In the genomic region with DNA sequence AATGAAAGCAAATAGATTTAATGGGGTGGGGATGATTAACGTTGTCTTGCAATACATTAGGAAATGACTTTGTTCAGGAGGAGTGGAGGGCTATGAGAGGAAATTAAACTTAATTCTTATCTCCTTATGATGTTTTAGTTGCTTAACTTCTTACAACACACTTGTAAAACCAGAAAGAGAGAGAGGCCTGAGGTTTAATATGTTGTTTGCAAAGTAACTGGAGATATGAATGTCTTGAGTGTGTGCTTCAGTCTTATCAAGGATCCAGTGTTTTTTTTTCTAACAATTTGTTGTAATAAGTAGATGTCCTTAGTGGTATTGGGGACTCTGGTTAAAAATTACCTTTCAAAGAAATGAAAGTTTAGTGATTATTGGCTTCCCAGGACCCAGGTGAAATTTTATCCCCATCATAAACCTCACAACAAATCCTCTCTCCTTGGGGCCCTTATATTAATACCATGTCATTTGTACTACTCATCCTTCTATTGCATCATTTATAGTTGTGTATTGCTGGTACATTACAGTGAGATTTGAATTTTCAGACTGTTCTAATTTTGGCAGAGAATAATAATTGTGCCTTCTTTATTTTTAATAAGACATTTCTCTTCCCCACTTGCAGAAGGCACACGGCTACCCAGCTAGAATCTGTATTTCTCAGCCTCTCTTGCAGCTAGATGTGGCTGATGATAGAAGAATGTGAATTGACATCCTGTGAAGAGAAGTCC, we compare ENCODE assay signal across 9 cellular contexts.
"Had no signal": no experiment of that assay in that cellular context is flagged by ENCODE, and none has a peak within 500 bp of the region (broad histone marks: within the 10 kb centered on the region; RNA-seq: fewer than 3 reads in every experiment).

No MANE protein-coding gene starts in this region.

- H3K4me3 ChIP-seq: skin epidermis, tibial nerve had no signal

- H3K4me1 Mint-ChIP-seq: WTC11 had no signal

- H3K4me1 ChIP-seq: parathyroid adenoma, tibial nerve had no signal

- ATAC-seq: WTC11 had no signal

- H3K27me3 Mint-ChIP-seq: activated CD4-positive, alpha-beta T cell treated with anti-CD3 and anti-CD28 coated beads, Interleukin-2, amount 10 ng/mL, durations not matched to agents 7 days and 5 days; activated naive CD4-positive, alpha-beta T cell treated with anti-CD3 and anti-CD28 coated beads, Interleukin-2, amount 50 U/mL, for 24 hours had no signal

- H3K36me3 Mint-ChIP-seq: mesothelial cell of epicardium, WTC11 had no signal

- H3K4me3 Mint-ChIP-seq: activated CD4-positive, alpha-beta T cell treated with anti-CD3 and anti-CD28 coated beads, Interleukin-2, amount 10 ng/mL, durations not matched to agents 7 days and 5 days; activated naive CD4-positive, alpha-beta T cell treated with anti-CD3 and anti-CD28 coated beads, Interleukin-2, amount 50 U/mL, for 24 hours; mesothelial cell of epicardium; WTC11 had no signal

- DNase-seq: activated CD4-positive, alpha-beta T cell treated with anti-CD3 and anti-CD28 coated beads, Interleukin-2, amount 10 ng/mL, durations not matched to agents 7 days and 5 days; hippocampal formation; kidney glomerular epithelial cell had no signal

- H3K27ac Mint-ChIP-seq: activated CD4-positive, alpha-beta T cell treated with anti-CD3 and anti-CD28 coated beads, Interleukin-2, amount 10 ng/mL, durations not matched to agents 7 days and 5 days; activated naive CD4-positive, alpha-beta T cell treated with anti-CD3 and anti-CD28 coated beads, Interleukin-2, amount 50 U/mL, for 24 hours; mesothelial cell of epicardium; WTC11 had no signal

- H3K27me3 ChIP-seq: tibial nerve had no signal

- H3K27ac ChIP-seq: parathyroid adenoma had no signal

- H3K36me3 ChIP-seq: tibial nerve had no signal
